In the genomic region with DNA sequence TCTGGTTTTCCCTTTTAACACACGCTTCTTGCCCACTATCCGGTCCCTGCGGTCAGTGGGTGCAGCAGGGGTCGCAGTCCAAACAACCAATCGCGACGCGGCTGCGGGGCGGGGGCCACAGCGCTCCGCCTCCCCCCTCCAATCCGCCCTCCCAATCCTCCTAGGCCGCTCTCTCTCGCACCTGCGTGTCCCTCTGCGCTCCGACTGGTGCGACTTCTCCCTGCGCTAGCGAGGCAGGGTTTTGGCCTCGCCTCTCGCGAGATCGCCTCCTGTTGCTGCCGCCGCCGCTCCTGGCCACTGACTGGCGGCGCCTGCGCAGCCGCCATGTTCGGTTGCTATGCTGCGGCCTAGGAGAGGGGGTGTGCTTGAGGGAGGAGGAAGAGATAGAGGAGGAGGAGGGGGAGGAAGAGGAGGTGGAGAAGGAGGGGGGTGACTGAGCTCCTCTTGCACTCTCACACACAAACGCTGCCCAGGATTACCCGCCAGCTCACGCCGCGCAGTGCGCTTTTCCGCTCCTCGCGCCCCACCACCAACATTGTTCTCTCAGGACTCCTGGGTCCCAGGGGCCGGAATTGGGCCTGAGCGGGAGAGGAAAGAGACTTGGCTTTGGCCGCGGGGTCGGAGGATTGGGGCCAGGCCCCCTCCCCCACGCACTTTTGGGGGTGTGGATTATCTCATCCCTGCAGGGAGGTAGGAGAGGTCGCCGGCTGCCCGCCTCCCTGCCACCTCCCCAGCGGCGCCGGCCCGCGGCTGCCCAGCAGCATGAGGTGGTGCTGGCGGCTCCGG, we compare ENCODE assay signal across 8 cellular contexts. TPM values are rescaled to one million over a fixed set of nuclear protein-coding genes. Genes with fewer than 3 reads are reported as not detected.
DNase-seq lines count a peak whose midpoint lies in the region; ATAC-seq and TF ChIP-seq lines count a peak whose summit lies in the region.

A gene with protein sequence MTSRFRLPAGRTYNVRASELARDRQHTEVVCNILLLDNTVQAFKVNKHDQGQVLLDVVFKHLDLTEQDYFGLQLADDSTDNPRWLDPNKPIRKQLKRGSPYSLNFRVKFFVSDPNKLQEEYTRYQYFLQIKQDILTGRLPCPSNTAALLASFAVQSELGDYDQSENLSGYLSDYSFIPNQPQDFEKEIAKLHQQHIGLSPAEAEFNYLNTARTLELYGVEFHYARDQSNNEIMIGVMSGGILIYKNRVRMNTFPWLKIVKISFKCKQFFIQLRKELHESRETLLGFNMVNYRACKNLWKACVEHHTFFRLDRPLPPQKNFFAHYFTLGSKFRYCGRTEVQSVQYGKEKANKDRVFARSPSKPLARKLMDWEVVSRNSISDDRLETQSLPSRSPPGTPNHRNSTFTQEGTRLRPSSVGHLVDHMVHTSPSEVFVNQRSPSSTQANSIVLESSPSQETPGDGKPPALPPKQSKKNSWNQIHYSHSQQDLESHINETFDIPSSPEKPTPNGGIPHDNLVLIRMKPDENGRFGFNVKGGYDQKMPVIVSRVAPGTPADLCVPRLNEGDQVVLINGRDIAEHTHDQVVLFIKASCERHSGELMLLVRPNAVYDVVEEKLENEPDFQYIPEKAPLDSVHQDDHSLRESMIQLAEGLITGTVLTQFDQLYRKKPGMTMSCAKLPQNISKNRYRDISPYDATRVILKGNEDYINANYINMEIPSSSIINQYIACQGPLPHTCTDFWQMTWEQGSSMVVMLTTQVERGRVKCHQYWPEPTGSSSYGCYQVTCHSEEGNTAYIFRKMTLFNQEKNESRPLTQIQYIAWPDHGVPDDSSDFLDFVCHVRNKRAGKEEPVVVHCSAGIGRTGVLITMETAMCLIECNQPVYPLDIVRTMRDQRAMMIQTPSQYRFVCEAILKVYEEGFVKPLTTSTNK (plus strand): TSS at position 472 of the 786 bp plus-strand sequence. CDS start 49,932 bp downstream, outside the sequence.

- no peaks in the 10 kb centered on the region for H3K9me3 Mint-ChIP-seq in natural killer cell

- H3K27me3 ChIP-seq in H7 (ENCODE audit: control insufficient read depth, insufficient read depth, low read length) = no peaks in the 10 kb centered on the region

- TF ChIP-seq CTCF in natural killer cell (IDR thresholded peaks at IDR 0.05) = no peak

- H3K4me3 Mint-ChIP-seq in natural killer cell = peak within 1 kb of the TSS; percentile 84

- H3K27ac Mint-ChIP-seq in natural killer cell = peak within 1 kb of the TSS; percentile 35 to 99

- peaks cover 47 to 49% of the 10 kb centered on the region in 2 donors for H3K4me1 Mint-ChIP-seq in natural killer cell

- no peaks in the 10 kb centered on the region for H3K27me3 Mint-ChIP-seq in natural killer cell (ENCODE audit: low read depth in 2 of 2)

- intact Hi-C loops in natural killer cell (cut with micrococcal nuclease) = loop anchor here (2.0 to 5.0 kb wide), 4 partner anchors 169 to 493 kb away; partner anchors contain the start of genes EPB41L5 and RALB

- ATAC-seq in natural killer cell = peak; percentile 90 to 98 (median 90)

- H3K4me3 ChIP-seq in H7 (ENCODE audit: insufficient read depth, low read depth, low read length) = peak within 1 kb of the TSS; percentile 78

- H3K36me3 ChIP-seq in H7 (replicated peaks; ENCODE audit: control insufficient read depth, insufficient read depth, low read length) = no peaks in the 10 kb centered on the region

- DNase-seq in ELF-1 (ENCODE audit: low read depth, low spot score) = peak; percentile 100
- DNase-seq in H7 = peak; percentile 96
- peak; percentile 98 for DNase-seq in M059J (ENCODE audit: low read depth)
- DNase-seq in SHP77 (lab: John Stamatoyannopoulos, UW) = peak; percentile 98
- peak; percentile 96 for DNase-seq in activated effector memory CD4-positive, alpha-beta T cell treated with Interleukin-2 at 50 U/mL for 16 hours
- peak; percentile 96 for DNase-seq in fibroblast of peridontal ligament (ENCODE audit: extremely low read depth)
- DNase-seq in natural killer cell = peak; percentile 87
- DNase-seq in stimulated activated naive CD4-positive, alpha-beta T cell treated with Interleukin-2 at 50 U/mL for 16 hours (lab: John Stamatoyannopoulos, UW) = peak; percentile 95

- H3K36me3 Mint-ChIP-seq in natural killer cell = no peaks in the 10 kb centered on the region

RNA-seq across cellular contexts. Expression of the gene that starts here (rescaled TPM):
- total RNA-seq in H7 (2014; rRNA removed; shearing (Covaris generic)) = 39.4 and 41.6 TPM in 2 replicates
- 10.1 and 12.9 TPM in 2 replicates for total RNA-seq in M059J (2014; rRNA removed; shearing (Covaris generic))
- 100 to 1,000 TPM; 265 to 347 (median 283) TPM for total RNA-seq in natural killer cell

Comparison
In these comparisons a context has a peak if more than half of its experiments do, and no peak if none do; other contexts are left out.
1. Peak in every context shown above with its lines: DNase-seq, ATAC-seq and H3K4me3 ChIP-seq.